ENCODE assay signal across 9 cellular contexts in genomic region chr17:47776330-47777197, GRCh38. TPM values are rescaled to one million over a fixed set of nuclear protein-coding genes. Genes with fewer than 3 reads are reported as not detected.
DNase-seq lines count a peak whose midpoint lies in the region; ATAC-seq and TF ChIP-seq lines count a peak whose summit lies in the region.
"Had no signal": no experiment of that assay in that cellular context is flagged by ENCODE, and none has a peak within 500 bp of the region (broad histone marks: within the 10 kb centered on the region; RNA-seq: fewer than 3 reads in every experiment).

No MANE protein-coding gene starts in this region.

- in situ Hi-C loops in GM13977 (cut with MboI; ENCODE audit: low pct_unique_long_range_greater_than_20kb, low sequenced_read_pairs, unreplicated experiment) = no loop called here
- in situ Hi-C loops in gastrocnemius medialis (cut with MboI; ENCODE audit: low sequenced_read_pairs in 4 of 4) = loop anchor here in 1 of 4 donors (25.0 kb wide), 1 partner anchor 114 kb away; no protein-coding TSS in a partner anchor

- TF ChIP-seq CTCF in C4-2B (conservative IDR thresholded peaks at IDR 0.05) = peak; percentile 87
- peak; percentile 78 for TF ChIP-seq CTCF in GM13977 (IDR thresholded peaks at IDR 0.05; ENCODE audit: extremely low read depth, insufficient read depth, missing control alignments)
- peak; percentile 69 for TF ChIP-seq CTCF in foreskin fibroblast (IDR thresholded peaks at IDR 0.05; ENCODE audit: low read depth, low read length)
- peak in 4 of 5 experiments; percentile 36 to 58 (median 52) for TF ChIP-seq CTCF in gastrocnemius medialis (IDR thresholded peaks at IDR 0.05 in 4 of 5, conservative IDR thresholded peaks at IDR 0.05 in 1 of 5)

- ATAC-seq in gastrocnemius medialis (peak; percentile 58 to 62), GM21528 (IDR thresholded peaks at IDR 0.05; ENCODE audit: low FRiP score, unreplicated experiment) (no peak)

- no peaks in the 10 kb centered on the region for H3K4me1 ChIP-seq in gastrocnemius medialis

- no peak for TF ChIP-seq POLR2A in gastrocnemius medialis (IDR thresholded peaks at IDR 0.05)

- H3K36me3 ChIP-seq in gastrocnemius medialis = no peaks in the 10 kb centered on the region

- DNase-seq in GM13977 (ENCODE audit: low spot score) (peak; percentile 81), NCI-H460 (ENCODE audit: extremely low read depth, low read depth) (peak; percentile 50), activated T-cell treated with anti-CD3 and anti-CD28 coated beads for 24 hours (ENCODE audit: low read depth) (peak; percentile 25), foreskin fibroblast (peak; percentile 16 to 64), gastrocnemius medialis (no peak), NCI-H446 treated with DMSO at 0.1 percent for 48 hours (lab: John Stamatoyannopoulos, UW) (no peak)
- DNase-seq: right cardiac atrium had no signal

- H3K4me3 ChIP-seq in foreskin fibroblast (ENCODE audit: low read depth in 1 of 2, low read length in 2 of 2) = no peak overlapping the region
- H3K4me3 ChIP-seq in gastrocnemius medialis = no peak overlapping the region

- H3K27me3 ChIP-seq in gastrocnemius medialis = peaks cover 27 to 35% (median 35%) of the 10 kb centered on the region in 3 donors

- no peak overlapping the region for H3K27ac ChIP-seq in C4-2B
- no peak overlapping the region for H3K27ac ChIP-seq in gastrocnemius medialis

- intact Hi-C loops in gastrocnemius medialis (cut with DNase I; ENCODE audit: low total_unique reads) = no loop called here

- H3K9me3 ChIP-seq in gastrocnemius medialis = no peaks in the 10 kb centered on the region

RNA-seq across cellular contexts. Expression of gene TBX21, which starts 43.5 kb away (rescaled TPM):
- not detected in 2 replicates for total RNA-seq in NCI-H460 (2014; rRNA removed; shearing (Covaris generic))
- polyA plus RNA-seq in NCI-H460 (2014; cell fraction: nucleus; rRNA removed) = not detected in 2 replicates
- total RNA-seq in gastrocnemius medialis = 1 to 10 TPM in 1 of 4 donors, under 1 TPM in 1, not detected in 2; 0.98 to 3.3 TPM

RNA-seq across cellular contexts. Expression of gene OSBPL7, which starts 45.0 kb away (rescaled TPM):
- total RNA-seq in NCI-H460 (2014; rRNA removed; shearing (Covaris generic)) = 2.6 and 2.9 TPM in 2 replicates
- polyA plus RNA-seq in NCI-H460 (2014; cell fraction: nucleus; rRNA removed) = 26.0 and 35.9 TPM in 2 replicates
- total RNA-seq in gastrocnemius medialis = 1 to 10 TPM in 3 of 4 donors, under 1 TPM in 1; 0.89 to 4.6 (median 1.6) TPM

RNA-seq across cellular contexts. Expression of gene MRPL10, which starts 54.8 kb away (rescaled TPM):
- total RNA-seq in NCI-H460 (2014; rRNA removed; shearing (Covaris generic)) = 70.5 and 72.8 TPM in 2 replicates
- polyA plus RNA-seq in NCI-H460 (2014; cell fraction: nucleus; rRNA removed) = 45.2 and 60.8 TPM in 2 replicates
- total RNA-seq in gastrocnemius medialis = 10 to 100 TPM; 38.6 to 76.5 (median 49.6) TPM

RNA-seq across cellular contexts. Expression of gene LRRC46, which starts 54.9 kb away (rescaled TPM):
- total RNA-seq in NCI-H460 (2014; rRNA removed; shearing (Covaris generic)) = 0.20 TPM in 1 of 2 replicates, not detected in the other
- 0.28 TPM in 1 of 2 replicates, not detected in the other for polyA plus RNA-seq in NCI-H460 (2014; cell fraction: nucleus; rRNA removed)
- total RNA-seq in gastrocnemius medialis = under 1 TPM in 1 of 4 donors, not detected in 3; 0.20 TPM

Comparison
In these comparisons a context has a peak if more than half of its experiments do, and no peak if none do; other contexts are left out.
1. DNase-seq: peak in GM13977 (single experiment), NCI-H460 (single experiment), activated T-cell treated with anti-CD3 and anti-CD28 coated beads for 24 hours (single experiment) and foreskin fibroblast (2 of 2); none in gastrocnemius medialis (0 of 2) and NCI-H446 treated with DMSO at 0.1 percent for 48 hours (single experiment).
2. Peak in every context shown above with its lines, with median percentiles within 50 percentile points of each other: CTCF ChIP-seq.